Comparison of ENCODE assay signal across 8 cellular contexts in genomic region chr15:99925661-99926461, GRCh38.
DNase-seq lines count a peak whose midpoint lies in the region; ATAC-seq, FAIRE-seq and TF ChIP-seq lines count a peak whose summit lies in the region.

No MANE protein-coding gene starts in this region.

- no peaks in the 10 kb centered on the region for H3K36me3 ChIP-seq in pancreas
- no peaks in the 10 kb centered on the region for H3K36me3 ChIP-seq in testis (ENCODE audit: low read depth, missing control alignments)
- no peaks in the 10 kb centered on the region for H3K36me3 ChIP-seq in Karpas-422 (ENCODE audit: insufficient read depth, low read length)

- 20% methylated on average over 27 to 32 of the region's 33 CpGs for WGBS in pancreas, 2 donors
- WGBS in testis, 2 donors, result 16 to 28% methylated on average over 8 to 23 of the region's 33 CpGs

- no peak overlapping the region for H2AFZ ChIP-seq in Karpas-422 (ENCODE audit: low read length)

- DNase-seq in NCI-H774 (lab: John Stamatoyannopoulos, UW) (peak; percentile 54), foreskin keratinocyte (peak; percentile 53 to 74), pancreas (peak; percentile 71 to 89 (median 81)), testis (peak; percentile 46), NCI-H1105 (lab: John Stamatoyannopoulos, UW) (no peak), Karpas-422 (no peak)
- DNase-seq in activated T-helper 1 cell treated with anti-CD3 and anti-CD28 coated beads, Interleukin-2, amount 50 U/mL, for 16 hours (ENCODE audit: low read depth in 1 of 2, low spot score in 1 of 2), result peak; percentile 57 to 74

- H3K4me3 ChIP-seq in pancreas (peak overlapping the region in 3 of 4 donors; percentile 2 to 34 (median 25)), testis (peak overlapping the region; percentile 27 to 46), Karpas-422 (ENCODE audit: low read length) (no peak overlapping the region)

- no peaks in the 10 kb centered on the region for H3K79me2 ChIP-seq in Karpas-422 (ENCODE audit: low read length)

- H3K4me1 ChIP-seq in foreskin keratinocyte (peaks cover 3% of the 10 kb centered on the region), pancreas (peaks cover 0 to under 1% (median 0%) of the 10 kb centered on the region in 3 donors), testis (peaks cover 4% of the 10 kb centered on the region), Karpas-422 (ENCODE audit: low read length) (no peaks in the 10 kb centered on the region)

- peak; percentile 44 for ATAC-seq in GM21423 (IDR thresholded peaks at IDR 0.05; ENCODE audit: unreplicated experiment)
- peak; percentile 75 for ATAC-seq in foreskin keratinocyte
- peak; percentile 82 to 84 (median 84) for ATAC-seq in pancreas

- H3K27ac ChIP-seq in foreskin keratinocyte (no peak overlapping the region), pancreas (peak overlapping the region in 1 of 4 donors; percentile 46), testis (peak overlapping the region in 1 of 2 donors; percentile 57), Karpas-422 (ENCODE audit: low read length) (no peak overlapping the region)

- no peak for TF ChIP-seq POLR2A in testis (IDR thresholded peaks at IDR 0.05)

- TF ChIP-seq CTCF in foreskin keratinocyte (conservative IDR thresholded peaks at IDR 0.05), result no peak
- TF ChIP-seq CTCF in pancreas (IDR thresholded peaks at IDR 0.05), result no peak
- no peak for TF ChIP-seq CTCF in testis (IDR thresholded peaks at IDR 0.05)

- intact Hi-C loops in pancreas (cut with DNase I) (no loop called here), testis (cut with DNase I; ENCODE audit: low total_unique reads) (no loop called here)

- H3K27me3 ChIP-seq in foreskin keratinocyte, result peaks cover 21% of the 10 kb centered on the region
- H3K27me3 ChIP-seq in pancreas, result no peaks in the 10 kb centered on the region
- H3K27me3 ChIP-seq in testis, result no peaks in the 10 kb centered on the region
- H3K27me3 ChIP-seq in Karpas-422 (ENCODE audit: low read length), result no peaks in the 10 kb centered on the region

- no peak for FAIRE-seq in pancreas (lab: Jason Lieb, UNC)

- H3K4me2 ChIP-seq in Karpas-422 (ENCODE audit: low read depth, low read length, poor library complexity, severe bottlenecking), result no peak overlapping the region

- H4K20me1 ChIP-seq in Karpas-422 (ENCODE audit: insufficient read depth, low read depth, low read length), result no peaks in the 10 kb centered on the region

- no peaks in the 10 kb centered on the region for H3K9me2 ChIP-seq in Karpas-422 (replicated peaks; ENCODE audit: insufficient read depth, low read length)

- H3K9ac ChIP-seq in Karpas-422 (ENCODE audit: low read length), result no peak overlapping the region

- H3K9me3 ChIP-seq in pancreas (no peaks in the 10 kb centered on the region), testis (no peaks in the 10 kb centered on the region), Karpas-422 (ENCODE audit: low read length) (no peaks in the 10 kb centered on the region)

Comparison
In these comparisons a context has a peak if more than half of its experiments do, and no peak if none do; other contexts are left out.
1. DNase-seq: peak in NCI-H774 (single experiment), activated T-helper 1 cell treated with anti-CD3 and anti-CD28 coated beads, Interleukin-2, amount 50 U/mL, for 16 hours (2 of 2), foreskin keratinocyte (2 of 2), pancreas (6 of 6) and testis (single experiment); none in NCI-H1105 (single experiment) and Karpas-422 (single experiment).
2. Peak in every context shown above with its lines, with median percentiles within 50 percentile points of each other: ATAC-seq.